ENCODE assay signal across 2 cellular contexts in genomic region chr20:1435337-1435699, GRCh38.
TF ChIP-seq lines count a peak whose summit lies in the region.

No MANE protein-coding gene starts in this region.

TF ChIP-seq in Ishikawa, 13 proteins besides CTCF, POLR2A, EP300 and RAD21:
- TF ChIP-seq, protein P1, sequence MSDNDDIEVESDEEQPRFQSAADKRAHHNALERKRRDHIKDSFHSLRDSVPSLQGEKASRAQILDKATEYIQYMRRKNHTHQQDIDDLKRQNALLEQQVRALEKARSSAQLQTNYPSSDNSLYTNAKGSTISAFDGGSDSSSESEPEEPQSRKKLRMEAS (IDR thresholded peaks at IDR 0.05) = no peak
- TF ChIP-seq, protein P2, sequence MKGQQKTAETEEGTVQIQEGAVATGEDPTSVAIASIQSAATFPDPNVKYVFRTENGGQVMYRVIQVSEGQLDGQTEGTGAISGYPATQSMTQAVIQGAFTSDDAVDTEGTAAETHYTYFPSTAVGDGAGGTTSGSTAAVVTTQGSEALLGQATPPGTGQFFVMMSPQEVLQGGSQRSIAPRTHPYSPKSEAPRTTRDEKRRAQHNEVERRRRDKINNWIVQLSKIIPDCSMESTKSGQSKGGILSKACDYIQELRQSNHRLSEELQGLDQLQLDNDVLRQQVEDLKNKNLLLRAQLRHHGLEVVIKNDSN (IDR thresholded peaks at IDR 0.05) = no peak
- TF ChIP-seq YY1 (IDR thresholded peaks at IDR 0.05; ENCODE audit: low read depth) (peak; percentile 1; the same call in 1 of the 2 replicates), NFIC (IDR thresholded peaks at IDR 0.05) (no peak)

TF ChIP-seq in K562, 482 proteins besides CTCF, POLR2A, EP300 and RAD21 (continues in another document):
- TF ChIP-seq, protein P3, sequence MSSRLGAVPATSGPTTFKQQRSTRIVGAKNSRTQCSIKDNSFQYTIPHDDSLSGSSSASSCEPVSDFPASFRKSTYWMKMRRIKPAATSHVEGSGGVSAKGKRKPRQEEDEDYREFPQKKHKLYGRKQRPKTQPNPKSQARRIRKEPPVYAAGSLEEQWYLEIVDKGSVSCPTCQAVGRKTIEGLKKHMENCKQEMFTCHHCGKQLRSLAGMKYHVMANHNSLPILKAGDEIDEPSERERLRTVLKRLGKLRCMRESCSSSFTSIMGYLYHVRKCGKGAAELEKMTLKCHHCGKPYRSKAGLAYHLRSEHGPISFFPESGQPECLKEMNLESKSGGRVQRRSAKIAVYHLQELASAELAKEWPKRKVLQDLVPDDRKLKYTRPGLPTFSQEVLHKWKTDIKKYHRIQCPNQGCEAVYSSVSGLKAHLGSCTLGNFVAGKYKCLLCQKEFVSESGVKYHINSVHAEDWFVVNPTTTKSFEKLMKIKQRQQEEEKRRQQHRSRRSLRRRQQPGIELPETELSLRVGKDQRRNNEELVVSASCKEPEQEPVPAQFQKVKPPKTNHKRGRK (tag; IDR thresholded peaks at IDR 0.05) = no peak
- TF ChIP-seq BRF2 (IDR thresholded peaks at IDR 0.05; ENCODE audit: borderline replicate concordance, insufficient read depth, insufficient read length) (no peak), ZNF217 (CRISPR knock-in tag; IDR thresholded peaks at IDR 0.05) (no peak), ZKSCAN8 (CRISPR knock-in tag; IDR thresholded peaks at IDR 0.05) (peak; percentile 85), ELF4 (CRISPR knock-in tag; IDR thresholded peaks at IDR 0.05) (no peak), CBX3 (IDR thresholded peaks at IDR 0.05; ENCODE audit: borderline replicate concordance in 1 of 2, low read length in 2 of 2) (peak in 1 of 2 experiments; percentile 43; a peak in 1 of 3 replicates), TARDBP (IDR thresholded peaks at IDR 0.05) (no peak), NFRKB (IDR thresholded peaks at IDR 0.05; ENCODE audit: low read depth) (no peak), SMAD3 (CRISPR knock-in tag; conservative IDR thresholded peaks at IDR 0.05) (no peak), ZNF282 (CRISPR knock-in tag; IDR thresholded peaks at IDR 0.05) (no peak), BCOR (IDR thresholded peaks at IDR 0.05) (peak; percentile 59; the same call in 1 of the 2 replicates), TOE1 (IDR thresholded peaks at IDR 0.05; ENCODE audit: borderline replicate concordance) (no peak), TOE1 (CRISPR knock-in tag; IDR thresholded peaks at IDR 0.05; ENCODE audit: borderline replicate concordance, low read depth) (no peak), ZNF232 (CRISPR knock-in tag; IDR thresholded peaks at IDR 0.05) (no peak), NR2C1 (IDR thresholded peaks at IDR 0.05) (no peak), NR2C1 (tag; IDR thresholded peaks at IDR 0.05) (no peak), HCFC1 (IDR thresholded peaks at IDR 0.05; ENCODE audit: low read depth, low read length) (no peak), CHD1 (IDR thresholded peaks at IDR 0.05; ENCODE audit: low read length) (no peak), ZFP91 (CRISPR knock-in tag; IDR thresholded peaks at IDR 0.05) (no peak), RBM25 (IDR thresholded peaks at IDR 0.05; ENCODE audit: low read depth, low read length, severe bottlenecking) (peak; percentile 65), HDGF (IDR thresholded peaks at IDR 0.05) (no peak), ZNF354B (CRISPR knock-in tag; IDR thresholded peaks at IDR 0.05) (no peak), MECOM (CRISPR knock-in tag; IDR thresholded peaks at IDR 0.05) (no peak), PHF8 (IDR thresholded peaks at IDR 0.05; ENCODE audit: borderline replicate concordance, low read length) (no peak), GTF2F1 (IDR thresholded peaks at IDR 0.05; ENCODE audit: low read depth, low read length) (no peak), COPS2 (conservative IDR thresholded peaks at IDR 0.05) (no peak), MYNN (IDR thresholded peaks at IDR 0.05) (no peak), MYNN (CRISPR knock-in tag; IDR thresholded peaks at IDR 0.05) (no peak), RBM15 (IDR thresholded peaks at IDR 0.05; ENCODE audit: insufficient read depth, low read length) (no peak), RBFOX2 (IDR thresholded peaks at IDR 0.05; ENCODE audit: low read depth, low read length) (no peak)
- TF ChIP-seq, protein P4, sequence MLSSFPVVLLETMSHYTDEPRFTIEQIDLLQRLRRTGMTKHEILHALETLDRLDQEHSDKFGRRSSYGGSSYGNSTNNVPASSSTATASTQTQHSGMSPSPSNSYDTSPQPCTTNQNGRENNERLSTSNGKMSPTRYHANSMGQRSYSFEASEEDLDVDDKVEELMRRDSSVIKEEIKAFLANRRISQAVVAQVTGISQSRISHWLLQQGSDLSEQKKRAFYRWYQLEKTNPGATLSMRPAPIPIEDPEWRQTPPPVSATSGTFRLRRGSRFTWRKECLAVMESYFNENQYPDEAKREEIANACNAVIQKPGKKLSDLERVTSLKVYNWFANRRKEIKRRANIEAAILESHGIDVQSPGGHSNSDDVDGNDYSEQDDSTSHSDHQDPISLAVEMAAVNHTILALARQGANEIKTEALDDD (IDR thresholded peaks at IDR 0.05) = no peak
- TF ChIP-seq, protein P5, sequence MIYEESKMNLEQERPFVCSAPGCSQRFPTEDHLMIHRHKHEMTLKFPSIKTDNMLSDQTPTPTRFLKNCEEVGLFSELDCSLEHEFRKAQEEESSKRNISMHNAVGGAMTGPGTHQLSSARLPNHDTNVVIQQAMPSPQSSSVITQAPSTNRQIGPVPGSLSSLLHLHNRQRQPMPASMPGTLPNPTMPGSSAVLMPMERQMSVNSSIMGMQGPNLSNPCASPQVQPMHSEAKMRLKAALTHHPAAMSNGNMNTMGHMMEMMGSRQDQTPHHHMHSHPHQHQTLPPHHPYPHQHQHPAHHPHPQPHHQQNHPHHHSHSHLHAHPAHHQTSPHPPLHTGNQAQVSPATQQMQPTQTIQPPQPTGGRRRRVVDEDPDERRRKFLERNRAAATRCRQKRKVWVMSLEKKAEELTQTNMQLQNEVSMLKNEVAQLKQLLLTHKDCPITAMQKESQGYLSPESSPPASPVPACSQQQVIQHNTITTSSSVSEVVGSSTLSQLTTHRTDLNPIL (CRISPR knock-in tag; IDR thresholded peaks at IDR 0.05) = no peak
- TF ChIP-seq, protein P6, sequence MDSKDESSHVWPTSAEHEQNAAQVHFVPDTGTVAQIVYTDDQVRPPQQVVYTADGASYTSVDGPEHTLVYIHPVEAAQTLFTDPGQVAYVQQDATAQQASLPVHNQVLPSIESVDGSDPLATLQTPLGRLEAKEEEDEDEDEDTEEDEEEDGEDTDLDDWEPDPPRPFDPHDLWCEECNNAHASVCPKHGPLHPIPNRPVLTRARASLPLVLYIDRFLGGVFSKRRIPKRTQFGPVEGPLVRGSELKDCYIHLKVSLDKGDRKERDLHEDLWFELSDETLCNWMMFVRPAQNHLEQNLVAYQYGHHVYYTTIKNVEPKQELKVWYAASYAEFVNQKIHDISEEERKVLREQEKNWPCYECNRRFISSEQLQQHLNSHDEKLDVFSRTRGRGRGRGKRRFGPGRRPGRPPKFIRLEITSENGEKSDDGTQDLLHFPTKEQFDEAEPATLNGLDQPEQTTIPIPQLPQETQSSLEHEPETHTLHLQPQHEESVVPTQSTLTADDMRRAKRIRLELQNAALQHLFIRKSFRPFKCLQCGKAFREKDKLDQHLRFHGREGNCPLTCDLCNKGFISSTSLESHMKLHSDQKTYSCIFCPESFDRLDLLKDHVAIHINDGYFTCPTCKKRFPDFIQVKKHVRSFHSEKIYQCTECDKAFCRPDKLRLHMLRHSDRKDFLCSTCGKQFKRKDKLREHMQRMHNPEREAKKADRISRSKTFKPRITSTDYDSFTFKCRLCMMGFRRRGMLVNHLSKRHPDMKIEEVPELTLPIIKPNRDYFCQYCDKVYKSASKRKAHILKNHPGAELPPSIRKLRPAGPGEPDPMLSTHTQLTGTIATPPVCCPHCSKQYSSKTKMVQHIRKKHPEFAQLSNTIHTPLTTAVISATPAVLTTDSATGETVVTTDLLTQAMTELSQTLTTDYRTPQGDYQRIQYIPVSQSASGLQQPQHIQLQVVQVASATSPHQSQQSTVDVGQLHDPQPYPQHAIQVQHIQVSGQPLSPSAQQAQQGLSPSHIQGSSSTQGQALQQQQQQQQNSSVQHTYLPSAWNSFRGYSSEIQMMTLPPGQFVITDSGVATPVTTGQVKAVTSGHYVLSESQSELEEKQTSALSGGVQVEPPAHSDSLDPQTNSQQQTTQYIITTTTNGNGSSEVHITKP (IDR thresholded peaks at IDR 0.05; ENCODE audit: partially characterized antibody) = no peak
- TF ChIP-seq, protein P7, sequence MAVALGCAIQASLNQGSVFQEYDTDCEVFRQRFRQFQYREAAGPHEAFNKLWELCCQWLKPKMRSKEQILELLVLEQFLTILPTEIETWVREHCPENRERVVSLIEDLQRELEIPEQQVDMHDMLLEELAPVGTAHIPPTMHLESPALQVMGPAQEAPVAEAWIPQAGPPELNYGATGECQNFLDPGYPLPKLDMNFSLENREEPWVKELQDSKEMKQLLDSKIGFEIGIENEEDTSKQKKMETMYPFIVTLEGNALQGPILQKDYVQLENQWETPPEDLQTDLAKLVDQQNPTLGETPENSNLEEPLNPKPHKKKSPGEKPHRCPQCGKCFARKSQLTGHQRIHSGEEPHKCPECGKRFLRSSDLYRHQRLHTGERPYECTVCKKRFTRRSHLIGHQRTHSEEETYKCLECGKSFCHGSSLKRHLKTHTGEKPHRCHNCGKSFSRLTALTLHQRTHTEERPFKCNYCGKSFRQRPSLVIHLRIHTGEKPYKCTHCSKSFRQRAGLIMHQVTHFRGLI (CRISPR knock-in tag; IDR thresholded peaks at IDR 0.05) = no peak
